Comparison of ENCODE assay signal across 8 cellular contexts in the genomic region with DNA sequence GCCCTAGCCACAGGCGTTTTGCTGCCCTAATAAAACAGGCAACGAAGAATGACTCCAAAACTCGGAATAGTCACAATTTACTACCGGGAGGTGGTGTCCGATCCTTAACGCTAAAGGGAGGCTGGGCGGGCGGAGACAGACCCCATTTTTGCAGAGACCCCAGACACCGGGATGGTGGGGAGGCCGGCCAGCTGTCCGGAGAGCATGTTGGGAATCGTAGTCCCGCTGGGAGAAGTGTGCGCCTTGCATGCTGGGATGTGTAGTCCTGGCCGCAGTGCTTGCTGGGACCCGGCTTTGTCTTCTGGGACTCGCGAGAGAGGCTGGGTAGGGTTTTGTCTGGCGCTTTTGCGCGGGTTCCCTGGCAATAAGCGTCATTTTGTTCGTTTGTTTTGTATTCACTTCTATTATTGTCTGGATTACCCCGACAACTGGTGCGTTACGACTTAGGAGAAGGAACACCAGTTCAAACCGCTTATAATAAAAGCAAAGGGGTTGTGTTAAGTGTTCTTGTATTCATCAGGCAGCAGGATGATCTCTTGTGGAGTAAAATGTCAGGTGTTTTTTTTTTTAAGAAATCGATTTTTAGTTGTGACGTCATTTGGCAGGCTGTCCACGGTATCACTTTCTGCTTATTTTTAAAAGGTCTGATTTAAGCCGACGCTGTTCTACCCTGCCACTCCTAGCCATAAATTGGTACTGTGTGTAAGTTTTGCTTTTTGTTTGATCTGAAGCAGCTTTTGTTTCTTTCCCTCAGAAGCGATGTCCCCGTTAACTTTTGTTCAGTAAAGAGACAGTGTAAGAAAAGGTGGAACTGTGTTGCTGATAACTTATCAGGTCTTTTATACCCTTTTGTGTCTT. TPM values are rescaled to one million over a fixed set of nuclear protein-coding genes. Genes with fewer than 3 reads are reported as not detected.
DNase-seq lines count a peak whose midpoint lies in the region; ATAC-seq, FAIRE-seq and TF ChIP-seq lines count a peak whose summit lies in the region.

No MANE protein-coding gene starts in this region.

- in situ Hi-C loops in astrocyte of the spinal cord (cut with HindIII; ENCODE audit: low sequenced_read_pairs), result no loop called here

- FAIRE-seq in GM18507 (lab: Jason Lieb, UNC), result no peak

- DNase-seq in GM18507 (ENCODE audit: extremely low spot score, insufficient read length, low read depth), result peak; percentile 81
- DNase-seq in NCI-H1930 (lab: John Stamatoyannopoulos, UW), result peak; percentile 98 to 99
- peak; percentile 95 for DNase-seq in T-helper 22 cell (ENCODE audit: low read depth)
- DNase-seq in astrocyte of the spinal cord (ENCODE audit: low read depth, low spot score), result peak; percentile 99
- DNase-seq in hippocampal formation (lab: John Stamatoyannopoulos, UW), result peak; percentile 94 to 99
- peak; percentile 96 for DNase-seq in renal cortical epithelial cell (ENCODE audit: low read depth)
- DNase-seq in cortex of kidney (lab: John Stamatoyannopoulos, UW), result no peak

- H3K4me3 ChIP-seq in astrocyte of the spinal cord (ENCODE audit: low read depth, low read length), result peak overlapping the region; percentile 90

- peak; percentile 86 for ATAC-seq in HG02973 (IDR thresholded peaks at IDR 0.05; ENCODE audit: unreplicated experiment)

- TF ChIP-seq CTCF in astrocyte of the spinal cord (IDR thresholded peaks at IDR 0.05; ENCODE audit: low read depth, low read length), result no peak

RNA-seq across cellular contexts. Expression of gene HSPH1, which starts 0.7 kb away (rescaled TPM):
- total RNA-seq in renal cortical epithelial cell, result 50.0 and 102 TPM in 2 replicates

RNA-seq across cellular contexts. Expression of gene B3GLCT, which starts 37.4 kb away (rescaled TPM):
- total RNA-seq in renal cortical epithelial cell, result 8.5 and 9.9 TPM in 2 replicates
